Comparison of ENCODE assay signal across 22 cellular contexts in genomic region chr1:171263915-171264314, GRCh38. TPM values are rescaled to one million over a fixed set of nuclear protein-coding genes. Genes with fewer than 3 reads are reported as not detected.
"Had no signal": no experiment of that assay in that cellular context is flagged by ENCODE, and none has a peak within 500 bp of the region (broad histone marks: within the 10 kb centered on the region; RNA-seq: fewer than 3 reads in every experiment).

No MANE protein-coding gene starts in this region.

- ATAC-seq: activated CD8-positive, alpha-beta memory T cell treated with anti-CD3 and anti-CD28 coated beads, Interleukin-2, amount 10 ng/mL, durations not matched to agents 7 days and 5 days; activated CD8-positive, alpha-beta T cell treated with anti-CD3 and anti-CD28 coated beads for 36 hours; body of pancreas; gastroesophageal sphincter; lower lobe of right lung; naive thymus-derived CD4-positive, alpha-beta T cell had no signal

- H3K4me1 ChIP-seq: body of pancreas, gastroesophageal sphincter, lower lobe of right lung, upper lobe of left lung had no signal

- H3K4me3 ChIP-seq: body of pancreas, gastroesophageal sphincter, lower lobe of right lung, ovary, prostate gland, thoracic aorta, upper lobe of left lung had no signal

- H3K27ac ChIP-seq: body of pancreas, epithelial cell of prostate, gastroesophageal sphincter, lower lobe of right lung, prostate gland, thoracic aorta, upper lobe of left lung, WERI-Rb-1 had no signal

- H3K36me3 ChIP-seq: gastroesophageal sphincter, lower lobe of right lung, ovary, prostate gland, thoracic aorta, upper lobe of left lung, WERI-Rb-1 had no signal

- DNase-seq: activated CD4-positive, alpha-beta T cell treated with anti-CD3 and anti-CD28 coated beads, Interleukin-2, amount 10 ng/mL, durations not matched to agents 7 days and 5 days; activated CD4-positive, CD25-positive, alpha-beta regulatory T cell treated with anti-CD3 and anti-CD28 coated beads, Interleukin-2, amount 50 U/mL, for 72 hours; activated CD8-positive, alpha-beta memory T cell treated with anti-CD3 and anti-CD28 coated beads, Interleukin-2, amount 10 ng/mL, durations not matched to agents 7 days and 5 days; activated CD8-positive, alpha-beta T cell treated with anti-CD3 and anti-CD28 coated beads for 36 hours; activated effector memory CD4-positive, alpha-beta T cell treated with anti-CD3 and anti-CD28 coated beads, Interleukin-2, amount 50 U/mL, for 16 hours; activated naive CD4-positive, alpha-beta T cell treated with anti-CD3 and anti-CD28 coated beads, Interleukin-2, amount 10 ng/mL, durations not matched to agents 7 days and 5 days; activated T-cell treated with anti-CD3 and anti-CD28 coated beads for 4 hours; body of pancreas; head of caudate nucleus; lower lobe of right lung; naive thymus-derived CD4-positive, alpha-beta T cell; ovary; stimulated activated CD4-positive, alpha-beta T cell treated with anti-CD3 and anti-CD28 coated beads, Interleukin-4, amount 100 ng/mL, for 24 hours; stimulated activated naive CD4-positive, alpha-beta T cell treated with Interleukin-2 at 50 U/mL for 16 hours; WERI-Rb-1 had no signal

- FAIRE-seq: islet of Langerhans had no signal

- H3K27ac Mint-ChIP-seq: activated CD4-positive, alpha-beta T cell treated with anti-CD3 and anti-CD28 coated beads, Interleukin-2, amount 10 ng/mL, durations not matched to agents 7 days and 5 days; activated CD8-positive, alpha-beta memory T cell treated with anti-CD3 and anti-CD28 coated beads, Interleukin-2, amount 10 ng/mL, durations not matched to agents 7 days and 5 days; activated CD8-positive, alpha-beta T cell treated with anti-CD3 and anti-CD28 coated beads for 36 hours; activated naive CD4-positive, alpha-beta T cell treated with anti-CD3 and anti-CD28 coated beads, Interleukin-2, amount 10 ng/mL, durations not matched to agents 7 days and 5 days; naive thymus-derived CD4-positive, alpha-beta T cell had no signal

- H3K27me3 ChIP-seq: body of pancreas, gastroesophageal sphincter, ovary, upper lobe of left lung had no signal

- H3K4me1 Mint-ChIP-seq: activated CD4-positive, alpha-beta T cell treated with anti-CD3 and anti-CD28 coated beads, Interleukin-2, amount 10 ng/mL, durations not matched to agents 7 days and 5 days; activated CD8-positive, alpha-beta memory T cell treated with anti-CD3 and anti-CD28 coated beads, Interleukin-2, amount 10 ng/mL, durations not matched to agents 7 days and 5 days; activated naive CD4-positive, alpha-beta T cell treated with anti-CD3 and anti-CD28 coated beads, Interleukin-2, amount 10 ng/mL, durations not matched to agents 7 days and 5 days; naive thymus-derived CD4-positive, alpha-beta T cell had no signal

- H3K36me3 Mint-ChIP-seq: activated CD8-positive, alpha-beta memory T cell treated with anti-CD3 and anti-CD28 coated beads, Interleukin-2, amount 10 ng/mL, durations not matched to agents 7 days and 5 days; activated naive CD4-positive, alpha-beta T cell treated with anti-CD3 and anti-CD28 coated beads, Interleukin-2, amount 10 ng/mL, durations not matched to agents 7 days and 5 days; naive thymus-derived CD4-positive, alpha-beta T cell had no signal

- H3K9me3 Mint-ChIP-seq: activated CD4-positive, alpha-beta T cell treated with anti-CD3 and anti-CD28 coated beads, Interleukin-2, amount 10 ng/mL, durations not matched to agents 7 days and 5 days; activated CD8-positive, alpha-beta T cell treated with anti-CD3 and anti-CD28 coated beads for 36 hours; activated naive CD4-positive, alpha-beta T cell treated with anti-CD3 and anti-CD28 coated beads, Interleukin-2, amount 10 ng/mL, durations not matched to agents 7 days and 5 days; naive thymus-derived CD4-positive, alpha-beta T cell had no signal

- H3K4me3 Mint-ChIP-seq: activated CD4-positive, alpha-beta T cell treated with anti-CD3 and anti-CD28 coated beads, Interleukin-2, amount 10 ng/mL, durations not matched to agents 7 days and 5 days; activated CD8-positive, alpha-beta memory T cell treated with anti-CD3 and anti-CD28 coated beads, Interleukin-2, amount 10 ng/mL, durations not matched to agents 7 days and 5 days; activated CD8-positive, alpha-beta T cell treated with anti-CD3 and anti-CD28 coated beads for 36 hours; activated naive CD4-positive, alpha-beta T cell treated with anti-CD3 and anti-CD28 coated beads, Interleukin-2, amount 10 ng/mL, durations not matched to agents 7 days and 5 days; naive thymus-derived CD4-positive, alpha-beta T cell had no signal

- H3K9me3 ChIP-seq: body of pancreas, gastroesophageal sphincter, lower lobe of right lung, ovary, prostate gland, thoracic aorta, upper lobe of left lung had no signal

RNA-seq across cellular contexts. Expression of gene FMO1, which starts 15.6 kb away (rescaled TPM):
- total RNA-seq: activated CD4-positive, alpha-beta T cell treated with anti-CD3 and anti-CD28 coated beads, Interleukin-2, amount 10 ng/mL, durations not matched to agents 7 days and 5 days; activated CD8-positive, alpha-beta memory T cell treated with anti-CD3 and anti-CD28 coated beads, Interleukin-2, amount 10 ng/mL, durations not matched to agents 7 days and 5 days; activated CD8-positive, alpha-beta T cell treated with anti-CD3 and anti-CD28 coated beads for 36 hours; naive thymus-derived CD4-positive, alpha-beta T cell; T-helper 2 cell treated with Interferon-gamma antibody and Interleukin-4, amounts not matched to agents 100 ng/mL and 5 ng/mL, for 36 hours; thoracic aorta had no signal
